ENCODE assay signal across 9 cellular contexts in genomic region chr11:8354622-8355417, GRCh38.
DNase-seq lines count a peak whose midpoint lies in the region; ATAC-seq and TF ChIP-seq lines count a peak whose summit lies in the region.
"Had no signal": no experiment of that assay in that cellular context is flagged by ENCODE, and none has a peak within 500 bp of the region (broad histone marks: within the 10 kb centered on the region; RNA-seq: fewer than 3 reads in every experiment).

No MANE protein-coding gene starts in this region.

- H4K20me1 ChIP-seq in MM.1S (ENCODE audit: insufficient read depth, low read length), result no peaks in the 10 kb centered on the region

- H3K9me3 ChIP-seq in RWPE2 (ENCODE audit: severe bottlenecking), result no peaks in the 10 kb centered on the region
- no peaks in the 10 kb centered on the region for H3K9me3 ChIP-seq in MM.1S (replicated peaks; ENCODE audit: insufficient read depth, low read length)

- H3F3A ChIP-seq in MM.1S (ENCODE audit: insufficient read depth, low read length), result no peaks in the 10 kb centered on the region

- H3K4me1 ChIP-seq in RWPE2 (ENCODE audit: insufficient read depth, poor library complexity, severe bottlenecking), result no peaks in the 10 kb centered on the region
- H3K4me1 ChIP-seq in MM.1S (ENCODE audit: low read length), result no peaks in the 10 kb centered on the region

- H2AFZ ChIP-seq in MM.1S (ENCODE audit: low read length), result no peak overlapping the region

- DNase-seq in LNCaP clone FGC (ENCODE audit: low read depth) (no peak), RWPE2 (ENCODE audit: low spot score) (peak; percentile 14), hippocampal formation (lab: John Stamatoyannopoulos, UW) (peak; percentile 15 to 24), substantia nigra (lab: John Stamatoyannopoulos, UW) (peak in 22 of 49 donors; percentile 11 to 61 (median 32)), activated gamma-delta T cell treated with Interleukin-2 at 50 U/mL for 16 hours (no peak), MM.1S (no peak)
- DNase-seq: cortex of kidney had no signal

- TF ChIP-seq CTCF in LNCaP clone FGC (IDR thresholded peaks at IDR 0.05; ENCODE audit: control insufficient read depth, extremely low read depth, insufficient read depth) (peak; percentile 39; the same call in 1 of the 2 replicates), RWPE2 (IDR thresholded peaks at IDR 0.05; ENCODE audit: poor library complexity, severe bottlenecking) (peak; percentile 10), MM.1S (IDR thresholded peaks at IDR 0.05; ENCODE audit: low read length) (no peak)

- H3K4me2 ChIP-seq in MM.1S (ENCODE audit: low read depth, low read length), result no peak overlapping the region

- H3K36me3 ChIP-seq in RWPE2 (ENCODE audit: low read depth) (no peaks in the 10 kb centered on the region), MM.1S (replicated peaks; ENCODE audit: insufficient read depth, low read length) (no peaks in the 10 kb centered on the region)

- ATAC-seq in RWPE2 (ENCODE audit: low read depth) (peak; percentile 44; the same call in 1 of the 3 replicates), HG03159 (IDR thresholded peaks at IDR 0.05; ENCODE audit: unreplicated experiment) (no peak), HG02588 (IDR thresholded peaks at IDR 0.05; ENCODE audit: unreplicated experiment) (no peak)

- H3K9ac ChIP-seq in MM.1S (ENCODE audit: low read length), result no peak overlapping the region

- H3K27ac ChIP-seq in RWPE2 (ENCODE audit: poor library complexity, severe bottlenecking), result no peak overlapping the region
- H3K27ac ChIP-seq in substantia nigra (ENCODE audit: low read depth, low read length, poor library complexity, severe bottlenecking), result peak overlapping the region; percentile 2
- no peak overlapping the region for H3K27ac ChIP-seq in MM.1S (ENCODE audit: low read length)

- H3K4me3 ChIP-seq in LNCaP clone FGC (ENCODE audit: low read depth, low read length) (no peak overlapping the region), RWPE2 (ENCODE audit: severe bottlenecking) (no peak overlapping the region), MM.1S (ENCODE audit: low read length) (no peak overlapping the region)

- H3K27me3 ChIP-seq in RWPE2 (ENCODE audit: insufficient read depth, poor library complexity, severe bottlenecking) (no peaks in the 10 kb centered on the region), MM.1S (replicated peaks; ENCODE audit: insufficient read depth, low read length) (no peaks in the 10 kb centered on the region)

- no peaks in the 10 kb centered on the region for H3K9me2 ChIP-seq in MM.1S (replicated peaks; ENCODE audit: insufficient read depth, low read length)

- H3K79me2 ChIP-seq in MM.1S (ENCODE audit: low read length), result no peaks in the 10 kb centered on the region

Comparison
In these comparisons a context has a peak if more than half of its experiments do, and no peak if none do; other contexts are left out.
1. DNase-seq: peak in RWPE2 (single experiment) and hippocampal formation (2 of 2); none in LNCaP clone FGC (single experiment), activated gamma-delta T cell treated with Interleukin-2 at 50 U/mL for 16 hours (single experiment) and MM.1S (single experiment).